In genomic region chr18:31101148-31102019, GRCh38 we compare ENCODE assay signal across 8 cellular contexts. TPM values are rescaled to one million over a fixed set of nuclear protein-coding genes. Genes with fewer than 3 reads are reported as not detected.
DNase-seq lines count a peak whose midpoint lies in the region; ATAC-seq and TF ChIP-seq lines count a peak whose summit lies in the region.
"Had no signal": no experiment of that assay in that cellular context is flagged by ENCODE, and none has a peak within 500 bp of the region (broad histone marks: within the 10 kb centered on the region; RNA-seq: fewer than 3 reads in every experiment).

No MANE protein-coding gene starts in this region.

- no peaks in the 10 kb centered on the region; a peak in 1 of 7 replicates for H3K36me3 Mint-ChIP-seq in H9 (ENCODE audit: insufficient read depth in 1 of 3, low read depth in 3 of 3)
- H3K36me3 Mint-ChIP-seq in naive thymus-derived CD4-positive, alpha-beta T cell = peaks cover 0 to 7% (median 0%) of the 10 kb centered on the region in 5 donors
- H3K36me3 Mint-ChIP-seq in natural killer cell = peaks cover 17% of the 10 kb centered on the region

- peaks cover 31 to 32% of the 10 kb centered on the region in 2 experiments for H3K4me1 Mint-ChIP-seq in H9
- no peaks in the 10 kb centered on the region for H3K4me1 Mint-ChIP-seq in naive thymus-derived CD4-positive, alpha-beta T cell
- H3K4me1 Mint-ChIP-seq in natural killer cell = no peaks in the 10 kb centered on the region

- H3K9me3 ChIP-seq in H9 (ENCODE audit: control insufficient read depth, low read depth, low read length) (no peaks in the 10 kb centered on the region), Panc1 (ENCODE audit: control insufficient read depth, insufficient read depth, low read depth, low read length) (no peaks in the 10 kb centered on the region)
- no peaks in the 10 kb centered on the region for H3K9me3 ChIP-seq in naive thymus-derived CD4-positive, alpha-beta T cell (ENCODE audit: control insufficient read depth in 2 of 3, low read length in 3 of 3)

- H3K4me3 Mint-ChIP-seq in H9 = peak overlapping the region; percentile 92 to 96
- peak overlapping the region in 9 of 10 donors; percentile 36 to 84 (median 49) for H3K4me3 Mint-ChIP-seq in naive thymus-derived CD4-positive, alpha-beta T cell
- no peak overlapping the region for H3K4me3 Mint-ChIP-seq in natural killer cell

- no CpG with 5 or more reads among the region's 74 CpGs for WGBS in H9 (ENCODE audit: extremely low coverage, insufficient read length, low lambda C conversion rate)

- H3K4ac ChIP-seq in H9 (ENCODE audit: low read depth, low read length) = no peak overlapping the region; the same call in 1 of the 2 replicates

- POLR2A ChIA-PET in Panc1 (lab: Charles Lee) = no interaction called here
- POLR2A ChIA-PET in naive thymus-derived CD4-positive, alpha-beta T cell (lab: Charles Lee) = no interaction called here

- H3K4me2 ChIP-seq in H9 (ENCODE audit: insufficient read depth, insufficient read length, low read length) = peak overlapping the region; percentile 74

- peak overlapping the region; percentile 39 for H2BK120ac ChIP-seq in H9 (ENCODE audit: low read depth, low read length, poor library complexity, severe bottlenecking)

- H3K23ac ChIP-seq in H9 (ENCODE audit: insufficient read length, low read depth, low read length) = no peak overlapping the region

- H4K5ac ChIP-seq in H9 (ENCODE audit: insufficient read length, low read depth, low read length) = no peak overlapping the region

- H3K27ac ChIP-seq in H9 (ENCODE audit: insufficient read length, low read depth, low read length) (peak overlapping the region; percentile 29), Panc1 (ENCODE audit: low read length) (no peak overlapping the region)
- H3K27ac ChIP-seq in naive thymus-derived CD4-positive, alpha-beta T cell (ENCODE audit: low read depth, low read length) = no peak overlapping the region

- intact Hi-C loops in Panc1 (cut with micrococcal nuclease; ENCODE audit: unreplicated experiment) (no loop called here), natural killer cell (cut with micrococcal nuclease) (loop anchor here (10.0 kb wide), 1 partner anchor 53 kb away; no protein-coding TSS in a partner anchor)
- intact Hi-C loops in naive thymus-derived CD4-positive, alpha-beta T cell (cut with micrococcal nuclease) = no loop called here

- TF ChIP-seq CTCF in H9 (conservative IDR thresholded peaks at IDR 0.05) (peak; percentile 42; the same call in 2 of the 3 replicates), Panc1 (IDR thresholded peaks at IDR 0.05) (peak; percentile 27), natural killer cell (IDR thresholded peaks at IDR 0.05) (no peak)

- H3K18ac ChIP-seq in H9 (ENCODE audit: insufficient read length, low read depth, low read length) = peak overlapping the region; percentile 98

- CTCF ChIA-PET in Panc1 (lab: Charles Lee) = no interaction called here
- CTCF ChIA-PET in naive thymus-derived CD4-positive, alpha-beta T cell (lab: Charles Lee) = no interaction called here

- H3K9me3 Mint-ChIP-seq in H9 (no peaks in the 10 kb centered on the region), natural killer cell (peaks cover 2 to 6% of the 10 kb centered on the region in 2 donors)
- peaks cover 0 to 23% (median 3%) of the 10 kb centered on the region in 11 donors for H3K9me3 Mint-ChIP-seq in naive thymus-derived CD4-positive, alpha-beta T cell

- TF ChIP-seq POLR2A in erythroblast (IDR thresholded peaks at IDR 0.05; ENCODE audit: low read length) = no peak

- no peaks in the 10 kb centered on the region for H3K27me3 ChIP-seq in H9 (ENCODE audit: insufficient read depth, low read length)
- peaks cover 2% of the 10 kb centered on the region; the same call in 1 of the 2 replicates for H3K27me3 ChIP-seq in Panc1 (ENCODE audit: control insufficient read depth, insufficient read depth, low read length)
- H3K27me3 ChIP-seq in naive thymus-derived CD4-positive, alpha-beta T cell (ENCODE audit: control insufficient read depth in 2 of 2, insufficient read depth in 2 of 2, low read length in 2 of 2) = peaks cover 0 to 6% of the 10 kb centered on the region in 2 donors

- H3K9ac ChIP-seq in H9 (ENCODE audit: extremely low read depth, insufficient read length, low read length) = peak overlapping the region; percentile 85

- peaks cover 3% of the 10 kb centered on the region; the same call in 1 of the 2 replicates for H3K4me1 ChIP-seq in H9 (ENCODE audit: insufficient read depth, low read length)
- H3K4me1 ChIP-seq in Panc1 (ENCODE audit: control insufficient read depth, insufficient read depth, low read length) = no peaks in the 10 kb centered on the region
- no peaks in the 10 kb centered on the region for H3K4me1 ChIP-seq in naive thymus-derived CD4-positive, alpha-beta T cell (ENCODE audit: control insufficient read depth in 2 of 2, insufficient read depth in 2 of 2, low read length in 2 of 2)

- DNase-seq in H9 (peak; percentile 80), Panc1 (ENCODE audit: low read depth, low spot score) (no peak), erythroblast (lab: John Stamatoyannopoulos, UW) (peak; percentile 17 to 30), natural killer cell (no peak)
- DNase-seq in naive thymus-derived CD4-positive, alpha-beta T cell = no peak

- BruUV-seq in Panc1 (replicated peaks; lab: Mats Ljungman, UMichigan) = no TSS peak

- H3K79me1 ChIP-seq in H9 (ENCODE audit: insufficient read depth, low read depth, low read length, poor library complexity, severe bottlenecking) = no peaks in the 10 kb centered on the region

- H4K8ac ChIP-seq in H9 (replicated peaks; ENCODE audit: insufficient read length, low read depth, low read length) = no peak overlapping the region

- peak overlapping the region; percentile 37 to 44 for H3K4me3 ChIP-seq in Panc1 (ENCODE audit: low read depth in 2 of 2, low read length in 2 of 2)
- no peak overlapping the region for H3K4me3 ChIP-seq in naive thymus-derived CD4-positive, alpha-beta T cell (ENCODE audit: low read length)

- H3K56ac ChIP-seq in H9 (ENCODE audit: insufficient read length, low read depth, low read length) = no peak overlapping the region

- H3K27ac Mint-ChIP-seq in H9 (peak overlapping the region; percentile 97 to 100 (median 99)), natural killer cell (no peak overlapping the region)
- no peak overlapping the region for H3K27ac Mint-ChIP-seq in naive thymus-derived CD4-positive, alpha-beta T cell

- H2AK5ac ChIP-seq in H9 (ENCODE audit: insufficient read length, low read length) = no peak overlapping the region

- H2BK20ac ChIP-seq in H9 (ENCODE audit: low read depth, low read length, poor library complexity, severe bottlenecking) = no peak overlapping the region

- H3T11ph ChIP-seq in H9 (ENCODE audit: low read length) = no peak overlapping the region

- no peak overlapping the region for H2BK12ac ChIP-seq in H9 (ENCODE audit: insufficient read length, low read depth, low read length)

- peaks cover 3% of the 10 kb centered on the region for H3K23me2 ChIP-seq in H9 (ENCODE audit: insufficient read length, low read depth, low read length, poor library complexity, severe bottlenecking)

- ATAC-seq in Panc1 (peak; percentile 83), GM21576 (IDR thresholded peaks at IDR 0.05; ENCODE audit: unreplicated experiment) (no peak), natural killer cell (no peak), HG03460 (IDR thresholded peaks at IDR 0.05; ENCODE audit: unreplicated experiment) (no peak)
- ATAC-seq in naive thymus-derived CD4-positive, alpha-beta T cell = peak; percentile 49

- H3K27me3 Mint-ChIP-seq in H9 (ENCODE audit: low read depth) (peaks cover 2% of the 10 kb centered on the region; the same call in 1 of the 2 replicates), natural killer cell (ENCODE audit: low read depth in 2 of 2) (peaks cover 18 to 34% of the 10 kb centered on the region in 2 donors)
- H3K27me3 Mint-ChIP-seq in naive thymus-derived CD4-positive, alpha-beta T cell = peaks cover 26 to 41% (median 37%) of the 10 kb centered on the region in 5 donors

- H2AFZ ChIP-seq in H9 (ENCODE audit: low read length) = no peak overlapping the region

- no peak overlapping the region for H2BK15ac ChIP-seq in H9 (ENCODE audit: low read depth, low read length)

- no peaks in the 10 kb centered on the region; the same call in 1 of the 2 replicates for H3K36me3 ChIP-seq in Panc1 (ENCODE audit: control insufficient read depth, insufficient read depth, low read length)
- H3K36me3 ChIP-seq in naive thymus-derived CD4-positive, alpha-beta T cell (ENCODE audit: control insufficient read depth in 2 of 3, insufficient read depth in 3 of 3, low read length in 3 of 3) = no peaks in the 10 kb centered on the region

- in situ Hi-C loops in Panc1 (cut with HindIII; ENCODE audit: low pct_unique_long_range_greater_than_20kb, low sequenced_read_pairs) = no loop called here

- H2BK5ac ChIP-seq in H9 (ENCODE audit: insufficient read length, low read length) = no peak overlapping the region

- peak overlapping the region; percentile 97 for H3K14ac ChIP-seq in H9 (ENCODE audit: insufficient read depth, low read length)

- H4K91ac ChIP-seq in H9 (ENCODE audit: insufficient read length, low read depth, low read length) = peak overlapping the region; percentile 17

- H4K20me1 ChIP-seq in H9 (ENCODE audit: control insufficient read depth, insufficient read depth, insufficient read length) = no peaks in the 10 kb centered on the region

- peaks cover 11% of the 10 kb centered on the region; the same call in 1 of the 2 replicates for H3K79me2 ChIP-seq in H9 (ENCODE audit: insufficient read depth, low read length)

RNA-seq across cellular contexts. Expression of gene DSC2, which starts 0.8 kb away (rescaled TPM):
- 24.9 and 26.1 TPM in 2 replicates for total RNA-seq in H9 (2021)
- 2.7 TPM for total RNA-seq in Panc1 (2021; ENCODE audit: unreplicated experiment)
- polyA plus RNA-seq in Panc1 (2012; ENCODE audit: insufficient read length) = 0.98 TPM
- total RNA-seq in naive thymus-derived CD4-positive, alpha-beta T cell = under 1 TPM in 3 of 5 experiments, not detected in 2; 0.08 to 0.86 (median 0.42) TPM
- not detected for polyA plus RNA-seq in naive thymus-derived CD4-positive, alpha-beta T cell
- under 1 TPM in 2 of 3 donors, not detected in 1; 0.32 to 0.40 TPM for total RNA-seq in natural killer cell
- total RNA-seq: M059J had no signal

RNA-seq across cellular contexts. Expression of gene DSC3, which starts 58.8 kb away (rescaled TPM):
- 0.35 and 0.61 TPM in 2 replicates for total RNA-seq in H9 (2021)
- 0.23 TPM for total RNA-seq in Panc1 (2021; ENCODE audit: unreplicated experiment)
- 0.31 TPM for polyA plus RNA-seq in Panc1 (2012; ENCODE audit: insufficient read length)
- not detected for total RNA-seq in naive thymus-derived CD4-positive, alpha-beta T cell
- not detected for polyA plus RNA-seq in naive thymus-derived CD4-positive, alpha-beta T cell
- not detected for total RNA-seq in natural killer cell
- total RNA-seq: M059J had no signal

Comparison
In these comparisons a context has a peak if more than half of its experiments do, and no peak if none do; other contexts are left out.
1. DNase-seq: peak in H9 (single experiment) and erythroblast (2 of 2); none in Panc1 (single experiment), naive thymus-derived CD4-positive, alpha-beta T cell (0 of 9) and natural killer cell (single experiment).
2. H3K27ac Mint-ChIP-seq: peak in H9 (3 of 3); none in naive thymus-derived CD4-positive, alpha-beta T cell (0 of 9) and natural killer cell (0 of 2).
3. ATAC-seq: peak in Panc1 (single experiment) and naive thymus-derived CD4-positive, alpha-beta T cell (single experiment); none in GM21576 (single experiment), natural killer cell (0 of 3) and HG03460 (single experiment).